ENCODE assay signal across 8 cellular contexts in the genomic region with DNA sequence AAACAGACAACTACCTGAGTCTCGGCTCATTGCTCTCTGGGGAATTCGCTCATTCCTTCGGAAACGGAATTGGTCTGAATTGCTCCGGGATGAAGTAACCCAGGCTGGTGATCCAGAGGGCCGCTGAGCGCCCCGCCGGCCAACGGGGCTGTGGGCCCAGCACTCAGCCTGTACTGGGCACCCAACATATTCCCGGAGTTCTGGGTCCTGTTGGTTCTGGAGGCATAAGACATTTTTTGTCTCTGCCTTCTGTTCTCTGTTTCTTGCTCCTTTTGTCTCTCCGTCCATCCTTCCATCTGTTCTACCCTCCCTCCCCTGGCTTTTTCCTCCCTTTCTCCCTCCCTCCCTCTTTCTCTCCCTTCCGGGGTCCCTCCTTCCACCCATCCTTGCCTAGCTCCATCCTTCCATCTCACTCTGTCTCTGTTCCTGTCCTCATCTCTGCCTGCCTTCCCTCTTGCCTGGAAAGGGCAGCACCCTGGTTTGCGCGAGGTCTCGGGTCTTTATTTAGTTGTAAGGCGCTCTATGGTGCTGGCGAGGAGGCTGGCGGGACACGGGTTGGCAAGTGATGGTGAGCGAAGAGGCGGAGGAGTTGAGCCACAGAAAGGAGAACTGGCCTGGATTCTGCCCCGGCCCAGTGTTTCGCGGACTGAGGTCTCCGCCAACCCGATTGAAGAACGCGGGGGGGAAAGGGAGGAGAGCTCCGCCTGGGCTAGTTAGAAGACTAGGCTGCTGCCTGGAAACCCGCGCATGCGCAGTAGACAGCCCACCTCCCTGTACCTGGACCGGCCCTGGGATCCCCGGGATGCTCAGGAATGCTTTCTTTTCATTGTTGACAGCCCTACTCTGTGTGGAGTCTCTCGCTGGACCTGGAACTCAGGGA.
A peak's percentile ranks its signal among the peaks of the same experiment; 100 is the strongest.
DNase-seq lines count a peak whose midpoint lies in the region; ATAC-seq, FAIRE-seq and TF ChIP-seq lines count a peak whose summit lies in the region.

No MANE protein-coding gene starts in this region.

- H3K4me1 ChIP-seq in SJSA1 (replicated peaks) (no peaks in the 10 kb centered on the region), GM12878 (ENCODE audit: control insufficient read depth, insufficient read depth, low read length) (no peaks in the 10 kb centered on the region), iPS DF 6.9 (ENCODE audit: control insufficient read depth, insufficient read depth, low read length) (peaks cover 3% of the 10 kb centered on the region; the same call in 1 of the 2 replicates), skeletal muscle satellite cell (ENCODE audit: control insufficient read depth, insufficient read depth, low read length) (peaks cover 4% of the 10 kb centered on the region)

- no peaks in the 10 kb centered on the region for H4K20me1 ChIP-seq in GM12878 (ENCODE audit: control insufficient read depth, insufficient read depth)

- intact Hi-C loops in GM12878 (cut with micrococcal nuclease; ENCODE audit: unreplicated experiment) = no loop called here

- H3K79me2 ChIP-seq in GM12878 (ENCODE audit: control insufficient read depth, insufficient read depth, low read length) = peaks cover 17% of the 10 kb centered on the region

- POLR2A ChIA-PET in GM12878 (lab: Charles Lee) = interaction anchor here (1.3 to 2.4 kb wide), 3 partner anchors 979 to 1017 kb away, joined by 3 to 35 read pairs (median 9); no protein-coding TSS in a partner anchor

- TF ChIP-seq EP300 in GM12878 (IDR thresholded peaks at IDR 0.05; ENCODE audit: borderline replicate concordance in 1 of 2, control insufficient read depth in 1 of 2, low read depth in 2 of 2, low read length in 2 of 2) = no peak

- H3K27me3 ChIP-seq in SJSA1 (replicated peaks) = no peaks in the 10 kb centered on the region
- no peaks in the 10 kb centered on the region for H3K27me3 ChIP-seq in GM12878 (replicated peaks in 1 of 2; ENCODE audit: control insufficient read depth in 2 of 2, insufficient read depth in 2 of 2, low read length in 1 of 2)
- peaks cover 13% of the 10 kb centered on the region for H3K27me3 ChIP-seq in iPS DF 6.9 (ENCODE audit: control insufficient read depth, insufficient read depth, low read length)
- peaks cover 9% of the 10 kb centered on the region for H3K27me3 ChIP-seq in skeletal muscle satellite cell (ENCODE audit: control insufficient read depth, insufficient read depth, low read length)

- ATAC-seq in HG02623 (IDR thresholded peaks at IDR 0.05; ENCODE audit: unreplicated experiment) = peak; percentile 69
- ATAC-seq in GM12878 = peak; percentile 79

- H3K9me3 ChIP-seq in SJSA1 (replicated peaks) (no peaks in the 10 kb centered on the region), GM12878 (replicated peaks; ENCODE audit: control insufficient read depth, insufficient read depth, low read length) (no peaks in the 10 kb centered on the region; the same call in 2 of the 3 replicates), iPS DF 6.9 (ENCODE audit: control insufficient read depth, insufficient read depth, low read length) (no peaks in the 10 kb centered on the region), skeletal muscle satellite cell (replicated peaks; ENCODE audit: low read length) (peaks cover 2% of the 10 kb centered on the region)

- TF ChIP-seq RAD21 in GM12878 (IDR thresholded peaks at IDR 0.05; ENCODE audit: insufficient read depth, low read depth, low read length) = 0 out of 2 replicates have a peak, but pooled peaks have one; percentile 5

- BruUV-seq in GM12878 (replicated peaks; lab: Mats Ljungman, UMichigan) = TSS peak; percentile 93

- CTCF ChIA-PET in GM12878 (lab: Yijun Ruan, JAX) = interaction anchor here (1.2 to 2.3 kb wide), 2 partner anchors 1014 to 1017 kb away, joined by 8 to 25 read pairs; no protein-coding TSS in a partner anchor

- H3K4me3 ChIP-seq in GM12865 (ENCODE audit: low read depth, low read length) (peak overlapping the region; percentile 51), SJSA1 (no peak overlapping the region), GM12878 (peak overlapping the region; percentile 94), iPS DF 6.9 (ENCODE audit: low read length) (peak overlapping the region; percentile 2; the same call in 1 of the 2 replicates), skeletal muscle satellite cell (ENCODE audit: low read length) (peak overlapping the region; percentile 33)

- peak; percentile 48; the same call in 1 of the 2 replicates for TF ChIP-seq POLR2A in GM12878 (IDR thresholded peaks at IDR 0.05; ENCODE audit: low read depth, low read length)

- TF ChIP-seq CTCF in GM12865 (IDR thresholded peaks at IDR 0.05; ENCODE audit: insufficient read depth, low read depth, low read length, missing control alignments) (no peak), GM12878 (IDR thresholded peaks at IDR 0.05 in 2 of 3, conservative IDR thresholded peaks at IDR 0.05 in 1 of 3; ENCODE audit: control insufficient read depth in 2 of 3, extremely low read depth in 1 of 3, insufficient read depth in 1 of 3, low read depth in 3 of 3, low read length in 3 of 3) (no peak)

- H3K9ac ChIP-seq in GM12878 (ENCODE audit: control insufficient read depth, insufficient read depth, low read length) (peak overlapping the region; percentile 53), skeletal muscle satellite cell (ENCODE audit: low read depth, low read length) (no peak overlapping the region)

- H3K4me2 ChIP-seq in GM12878 (ENCODE audit: control insufficient read depth, insufficient read depth) = peak overlapping the region; percentile 89
- peak overlapping the region; percentile 40 for H3K4me2 ChIP-seq in skeletal muscle satellite cell (ENCODE audit: low read length)

- SMC1A ChIA-PET in GM12878 (lab: Charles Lee; ENCODE audit: uncharacterized antibody, unreplicated experiment) = interaction anchor here (2.4 to 2.9 kb wide), 3 partner anchors 1014 to 1018 kb away, joined by 11 to 26 read pairs (median 17); no protein-coding TSS in a partner anchor

- peak; percentile 95 for DNase-seq in GM12865 (ENCODE audit: low read depth)
- peak; percentile 52 to 76 for DNase-seq in SJSA1 (ENCODE audit: low read depth in 1 of 2, low spot score in 2 of 2)
- DNase-seq in GM12878 (ENCODE audit: low read depth, low spot score) = peak; percentile 80
- DNase-seq in iPS DF 6.9 (ENCODE audit: low read depth, low spot score) = peak; percentile 98
- no peak for DNase-seq in NCI-H510A treated with DMSO at 0.1 percent for 48 hours (lab: John Stamatoyannopoulos, UW)
- DNase-seq in OCI-M1 (lab: John Stamatoyannopoulos, UW) = no peak

- no peak for FAIRE-seq in GM12878 (lab: Jason Lieb, UNC)

- H3K36me3 ChIP-seq in SJSA1 (no peaks in the 10 kb centered on the region), GM12878 (ENCODE audit: control insufficient read depth in 2 of 2, insufficient read depth in 2 of 2, low read length in 1 of 2) (no peaks in the 10 kb centered on the region), iPS DF 6.9 (ENCODE audit: control insufficient read depth, insufficient read depth, low read length) (no peaks in the 10 kb centered on the region), skeletal muscle satellite cell (ENCODE audit: insufficient read depth, low read length) (no peaks in the 10 kb centered on the region)

- H3K27ac ChIP-seq in SJSA1 (no peak overlapping the region), GM12878 (ENCODE audit: control insufficient read depth, insufficient read depth) (peak overlapping the region; percentile 86), iPS DF 6.9 (ENCODE audit: low read length) (no peak overlapping the region)

- peak overlapping the region; percentile 72 for H2AFZ ChIP-seq in GM12878 (ENCODE audit: control insufficient read depth, low read depth, low read length)

- in situ Hi-C loops in GM12878 (cut with MboI) = loop anchor here (10.0 kb wide), 1 partner anchor 942 kb away; no protein-coding TSS in a partner anchor

- RAD21 ChIA-PET in GM12878 (lab: Charles Lee; ENCODE audit: unreplicated experiment) = interaction anchor here (2.3 to 2.4 kb wide), 2 partner anchors 1014 to 1017 kb away, joined by 20 to 47 read pairs; no protein-coding TSS in a partner anchor

- 16% methylated on average over 36 of the region's 36 CpGs for WGBS in GM12878 (ENCODE audit: insufficient coverage, insufficient replicate concordance, low lambda C conversion rate, missing lambda C conversion rate)
- no CpG with 5 or more reads among the region's 36 CpGs for WGBS in iPS DF 6.9 (ENCODE audit: insufficient coverage, insufficient read length)

TF ChIP-seq in GM12878, 131 proteins besides CTCF, POLR2A, EP300 and RAD21 (continues in another document):
- no peak for TF ChIP-seq TBL1XR1 (IDR thresholded peaks at IDR 0.05; ENCODE audit: low read depth, low read length)
- 0 out of 2 replicates have a peak, but pooled peaks have one; percentile 50 for TF ChIP-seq CHD2 (IDR thresholded peaks at IDR 0.05; ENCODE audit: borderline replicate concordance, low read depth, low read length)
- TF ChIP-seq, protein P1, sequence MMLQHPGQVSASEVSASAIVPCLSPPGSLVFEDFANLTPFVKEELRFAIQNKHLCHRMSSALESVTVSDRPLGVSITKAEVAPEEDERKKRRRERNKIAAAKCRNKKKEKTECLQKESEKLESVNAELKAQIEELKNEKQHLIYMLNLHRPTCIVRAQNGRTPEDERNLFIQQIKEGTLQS (IDR thresholded peaks at IDR 0.05; ENCODE audit: borderline replicate concordance, extremely low read depth, low read depth, low read length) = peak; percentile 8; the same call in 1 of the 2 replicates
- no peak for TF ChIP-seq DPF2 (IDR thresholded peaks at IDR 0.05)
- 0 out of 4 replicates have a peak, but pooled peaks of 1 of the 2 experiments have one; percentile 33 for TF ChIP-seq SRF (IDR thresholded peaks at IDR 0.05; ENCODE audit: low read depth in 2 of 2, low read length in 2 of 2)
- peak; percentile 44; the same call in 1 of the 2 replicates for TF ChIP-seq TAF1 (IDR thresholded peaks at IDR 0.05; ENCODE audit: borderline replicate concordance, low read depth, low read length)
- TF ChIP-seq, protein P2, sequence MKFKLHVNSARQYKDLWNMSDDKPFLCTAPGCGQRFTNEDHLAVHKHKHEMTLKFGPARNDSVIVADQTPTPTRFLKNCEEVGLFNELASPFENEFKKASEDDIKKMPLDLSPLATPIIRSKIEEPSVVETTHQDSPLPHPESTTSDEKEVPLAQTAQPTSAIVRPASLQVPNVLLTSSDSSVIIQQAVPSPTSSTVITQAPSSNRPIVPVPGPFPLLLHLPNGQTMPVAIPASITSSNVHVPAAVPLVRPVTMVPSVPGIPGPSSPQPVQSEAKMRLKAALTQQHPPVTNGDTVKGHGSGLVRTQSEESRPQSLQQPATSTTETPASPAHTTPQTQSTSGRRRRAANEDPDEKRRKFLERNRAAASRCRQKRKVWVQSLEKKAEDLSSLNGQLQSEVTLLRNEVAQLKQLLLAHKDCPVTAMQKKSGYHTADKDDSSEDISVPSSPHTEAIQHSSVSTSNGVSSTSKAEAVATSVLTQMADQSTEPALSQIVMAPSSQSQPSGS (IDR thresholded peaks at IDR 0.05; ENCODE audit: low read length) = no peak

Comparison
In these comparisons a context has a peak if more than half of its experiments do, and no peak if none do; other contexts are left out.
1. DNase-seq: peak in GM12865 (single experiment), SJSA1 (2 of 2), GM12878 (single experiment) and iPS DF 6.9 (single experiment); none in NCI-H510A treated with DMSO at 0.1 percent for 48 hours (single experiment) and OCI-M1 (single experiment).